10 cellular contexts compared by ENCODE assay signal in the genomic region with DNA sequence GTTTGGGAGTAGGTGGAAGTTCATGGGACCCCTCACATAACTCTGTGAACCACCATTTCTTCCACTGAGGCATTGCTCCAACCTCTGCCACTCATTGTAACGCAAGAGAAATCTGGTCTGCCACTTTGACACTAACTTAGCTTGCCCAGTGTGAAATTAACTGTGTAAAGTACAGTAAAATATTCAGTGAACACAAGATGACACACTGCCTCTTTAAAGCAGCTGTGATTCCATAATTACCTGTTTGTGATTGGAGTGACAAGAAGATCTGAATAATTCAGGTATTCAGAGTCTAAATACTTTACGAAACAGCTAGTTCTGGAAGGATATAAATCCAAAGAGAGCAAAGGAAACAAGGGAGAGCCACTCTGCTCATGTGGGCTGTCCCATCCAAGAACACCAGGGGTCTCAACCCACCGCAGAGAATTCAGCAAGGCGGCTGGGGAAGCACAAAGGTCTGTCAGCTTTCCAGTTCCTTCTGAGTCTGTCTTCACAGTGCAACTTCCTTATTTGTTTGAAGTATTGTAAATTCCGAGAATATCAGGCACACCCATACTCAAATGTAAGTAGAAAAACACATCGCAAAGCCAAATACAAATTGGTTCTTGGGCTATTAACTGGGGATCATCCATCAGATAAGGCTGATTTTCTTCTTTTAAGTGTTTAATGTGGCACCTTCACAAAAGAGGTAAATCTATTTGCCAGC.
DNase-seq lines count a peak whose midpoint lies in the region; ATAC-seq and TF ChIP-seq lines count a peak whose summit lies in the region.
"Had no signal": no experiment of that assay in that cellular context is flagged by ENCODE, and none has a peak within 500 bp of the region (broad histone marks: within the 10 kb centered on the region; RNA-seq: fewer than 3 reads in every experiment).

No MANE protein-coding gene starts in this region.

- H3K36me3 ChIP-seq in iPS-20b (ENCODE audit: insufficient read depth, low read depth, low read length) (no peaks in the 10 kb centered on the region), stomach (no peaks in the 10 kb centered on the region)

- intact Hi-C loops in stomach (cut with DNase I; ENCODE audit: low total_unique reads), result no loop called here

- no peak for TF ChIP-seq EP300 in stomach (IDR thresholded peaks at IDR 0.05)

- H3K27me3 ChIP-seq in iPS-20b (ENCODE audit: insufficient read depth, low read length), result no peaks in the 10 kb centered on the region
- no peaks in the 10 kb centered on the region for H3K27me3 ChIP-seq in stomach

- H3K36me3 Mint-ChIP-seq in activated naive CD8-positive, alpha-beta T cell, result peaks cover 4% of the 10 kb centered on the region

- no peak for ATAC-seq in GM21390 (IDR thresholded peaks at IDR 0.05; ENCODE audit: unreplicated experiment)
- no peak for ATAC-seq in GM18867 (IDR thresholded peaks at IDR 0.05; ENCODE audit: unreplicated experiment)

- H3K4me3 ChIP-seq in iPS-20b (ENCODE audit: low read length), result no peak overlapping the region
- peak overlapping the region in 1 of 4 donors; percentile 14 for H3K4me3 ChIP-seq in stomach

- peak overlapping the region; percentile 73 for H3K27ac Mint-ChIP-seq in activated naive CD8-positive, alpha-beta T cell

- H3K27ac ChIP-seq in iPS-20b (ENCODE audit: low read length), result no peak overlapping the region
- H3K27ac ChIP-seq in stomach, result peak overlapping the region; percentile 50 to 85 (median 72)

- no peak for TF ChIP-seq CTCF in stomach (IDR thresholded peaks at IDR 0.05)

- peak overlapping the region; percentile 18; the same call in 1 of the 2 replicates for H3K9ac ChIP-seq in iPS-20b (ENCODE audit: low read depth, low read length)

- no peaks in the 10 kb centered on the region for H3K27me3 Mint-ChIP-seq in activated naive CD8-positive, alpha-beta T cell

- peak; percentile 10 to 45 for DNase-seq in NOMO-1 (lab: John Stamatoyannopoulos, UW; ENCODE audit: unreplicated experiment in 2 of 2)
- DNase-seq in NOMO-1 treated with dmso at 0.1 percent for 144 hours (lab: John Stamatoyannopoulos, UW; ENCODE audit: unreplicated experiment), result no peak
- DNase-seq in stomach, result no peak
- DNase-seq in activated CD4-positive, CD25-positive, alpha-beta regulatory T cell treated with anti-CD3 and anti-CD28 coated beads, Interleukin-2, amount 50 U/mL, for 72 hours, result no peak
- DNase-seq: activated effector memory CD4-positive, alpha-beta T cell treated with anti-CD3 and anti-CD28 coated beads, Interleukin-2, amount 50 U/mL, for 16 hours; NCI-H1694 treated with DMSO at 0.1 percent for 48 hours had no signal

- H3K9me3 Mint-ChIP-seq in activated naive CD8-positive, alpha-beta T cell (ENCODE audit: low read depth), result no peaks in the 10 kb centered on the region

- peaks cover 66% of the 10 kb centered on the region for H3K4me1 Mint-ChIP-seq in activated naive CD8-positive, alpha-beta T cell (ENCODE audit: low read depth)

- no peak for TF ChIP-seq POLR2A in stomach (IDR thresholded peaks at IDR 0.05)

- H3K9me3 ChIP-seq in iPS-20b (ENCODE audit: insufficient read depth, low read depth, low read length) (no peaks in the 10 kb centered on the region), stomach (no peaks in the 10 kb centered on the region)

- WGBS in stomach, 5 donors, result 26 to 37% (median 35%) methylated on average over 6 of the region's 6 CpGs

- peak overlapping the region; percentile 58 for H3K4me3 Mint-ChIP-seq in activated naive CD8-positive, alpha-beta T cell

- H3K4me1 ChIP-seq in iPS-20b (ENCODE audit: insufficient read depth, low read length) (peaks cover 17% of the 10 kb centered on the region), stomach (peaks cover 44 to 82% (median 62%) of the 10 kb centered on the region in 4 donors)

Comparison
In these comparisons a context has a peak if more than half of its experiments do, and no peak if none do; other contexts are left out.
1. DNase-seq: peak in NOMO-1 (2 of 2); none in NOMO-1 treated with dmso at 0.1 percent for 144 hours (single experiment), stomach (single experiment) and activated CD4-positive, CD25-positive, alpha-beta regulatory T cell treated with anti-CD3 and anti-CD28 coated beads, Interleukin-2, amount 50 U/mL, for 72 hours (single experiment).